In the genomic region with DNA sequence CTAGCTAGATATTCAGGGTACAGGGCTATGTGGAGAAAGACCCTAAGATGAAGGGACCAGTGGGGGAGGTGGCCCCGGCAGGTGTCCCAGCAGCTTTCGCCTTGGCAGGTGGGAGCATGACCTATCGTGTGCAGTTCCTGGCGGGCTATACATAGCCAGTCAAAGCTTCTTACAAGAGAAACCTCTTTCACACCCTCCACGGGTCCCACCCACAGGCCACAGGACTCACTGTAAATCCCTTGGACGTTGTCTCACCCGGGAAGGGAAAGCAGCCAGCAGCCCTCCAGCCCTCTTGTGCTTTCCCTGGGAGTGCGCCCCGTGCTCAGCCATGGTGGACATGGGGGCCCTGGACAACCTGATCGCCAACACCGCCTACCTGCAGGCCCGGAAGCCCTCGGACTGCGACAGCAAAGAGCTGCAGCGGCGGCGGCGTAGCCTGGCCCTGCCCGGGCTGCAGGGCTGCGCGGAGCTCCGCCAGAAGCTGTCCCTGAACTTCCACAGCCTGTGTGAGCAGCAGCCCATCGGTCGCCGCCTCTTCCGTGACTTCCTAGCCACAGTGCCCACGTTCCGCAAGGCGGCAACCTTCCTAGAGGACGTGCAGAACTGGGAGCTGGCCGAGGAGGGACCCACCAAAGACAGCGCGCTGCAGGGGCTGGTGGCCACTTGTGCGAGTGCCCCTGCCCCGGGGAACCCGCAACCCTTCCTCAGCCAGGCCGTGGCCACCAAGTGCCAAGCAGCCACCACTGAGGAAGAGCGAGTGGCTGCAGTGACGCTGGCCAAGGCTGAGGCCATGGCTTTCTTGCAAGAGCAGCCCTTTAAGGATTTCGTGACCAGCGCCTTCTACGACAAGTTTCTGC, we compare ENCODE assay signal across 16 cellular contexts. TPM values are rescaled to one million over a fixed set of nuclear protein-coding genes. Genes with fewer than 3 reads are reported as not detected.
DNase-seq lines count a peak whose midpoint lies in the region; ATAC-seq and TF ChIP-seq lines count a peak whose summit lies in the region.
"Had no signal": no experiment of that assay in that cellular context is flagged by ENCODE, and none has a peak within 500 bp of the region (broad histone marks: within the 10 kb centered on the region; RNA-seq: fewer than 3 reads in every experiment).

No MANE protein-coding gene starts in this region.

- H3K27ac Mint-ChIP-seq in neural progenitor cell: peak overlapping the region; percentile 39
- H3K27ac Mint-ChIP-seq in stimulated activated memory B cell treated with anti-CD40 and anti-IgM and Interleukin-4, amounts not matched to agents 10 μg/mL and 1 μg/mL and 100 μg/mL, for 72 hours: no peak overlapping the region
- H3K27ac Mint-ChIP-seq: CD4-positive, alpha-beta T cell had no signal

- H3K9ac ChIP-seq in neural progenitor cell: no peak overlapping the region

- peaks cover 9% of the 10 kb centered on the region for H3K4me1 Mint-ChIP-seq in neural progenitor cell
- no peaks in the 10 kb centered on the region for H3K4me1 Mint-ChIP-seq in stimulated activated memory B cell treated with anti-CD40 and anti-IgM and Interleukin-4, amounts not matched to agents 10 μg/mL and 1 μg/mL and 100 μg/mL, for 72 hours

- intact Hi-C loops in Panc1 (cut with micrococcal nuclease; ENCODE audit: unreplicated experiment): no loop called here

- H3K9me3 Mint-ChIP-seq in neural progenitor cell: peaks cover 4% of the 10 kb centered on the region
- peaks cover 3% of the 10 kb centered on the region for H3K9me3 Mint-ChIP-seq in stimulated activated memory B cell treated with anti-CD40 and anti-IgM and Interleukin-4, amounts not matched to agents 10 μg/mL and 1 μg/mL and 100 μg/mL, for 72 hours
- H3K9me3 Mint-ChIP-seq: CD4-positive, alpha-beta T cell had no signal

- H3K27ac ChIP-seq in Panc1 (ENCODE audit: low read length): no peak overlapping the region
- no peak overlapping the region for H3K27ac ChIP-seq in neural progenitor cell
- H3K27ac ChIP-seq: C4-2B, HL-60 had no signal

- H3K27me3 Mint-ChIP-seq in neural progenitor cell (ENCODE audit: insufficient read depth, low read depth): peaks cover 2% of the 10 kb centered on the region
- peaks cover 16% of the 10 kb centered on the region for H3K27me3 Mint-ChIP-seq in stimulated activated memory B cell treated with anti-CD40 and anti-IgM and Interleukin-4, amounts not matched to agents 10 μg/mL and 1 μg/mL and 100 μg/mL, for 72 hours
- H3K27me3 Mint-ChIP-seq: CD4-positive, alpha-beta T cell had no signal

- no TSS peak for BruUV-seq in Panc1 (replicated peaks; lab: Mats Ljungman, UMichigan)

- H3K4me2 ChIP-seq in neural progenitor cell: no peak overlapping the region

- CTCF ChIA-PET in Panc1 (lab: Charles Lee): no interaction called here

- no peaks in the 10 kb centered on the region for H3K79me2 ChIP-seq in neural progenitor cell (ENCODE audit: low read depth)

- DNase-seq in Panc1 (ENCODE audit: low read depth, low spot score) (no peak), neural progenitor cell (ENCODE audit: low spot score) (no peak), NCI-H146 (lab: John Stamatoyannopoulos, UW) (no peak)
- no peak for DNase-seq in effector CD8-positive, alpha-beta T cell (lab: John Stamatoyannopoulos, UW)
- DNase-seq: BE2C; Caco-2; CD4-positive, alpha-beta T cell had no signal

- H3K36me3 ChIP-seq in Panc1 (ENCODE audit: control insufficient read depth, insufficient read depth, low read length): no peaks in the 10 kb centered on the region
- no peaks in the 10 kb centered on the region for H3K36me3 ChIP-seq in neural progenitor cell
- H3K36me3 ChIP-seq: BE2C, HAP-1 had no signal

- H3K4me1 ChIP-seq in Panc1 (ENCODE audit: control insufficient read depth, insufficient read depth, low read length): no peaks in the 10 kb centered on the region
- H3K4me1 ChIP-seq in neural progenitor cell: no peaks in the 10 kb centered on the region
- H3K4me1 ChIP-seq: BE2C, Caco-2, HAP-1 had no signal

- peaks cover 2% of the 10 kb centered on the region for H3K36me3 Mint-ChIP-seq in neural progenitor cell
- no peaks in the 10 kb centered on the region for H3K36me3 Mint-ChIP-seq in stimulated activated memory B cell treated with anti-CD40 and anti-IgM and Interleukin-4, amounts not matched to agents 10 μg/mL and 1 μg/mL and 100 μg/mL, for 72 hours

- no peak overlapping the region for H2AFZ ChIP-seq in neural progenitor cell (replicated peaks)

- TF ChIP-seq CTCF in Panc1 (IDR thresholded peaks at IDR 0.05) (no peak), neural progenitor cell (IDR thresholded peaks at IDR 0.05) (no peak)

- H4K20me1 ChIP-seq in neural progenitor cell (ENCODE audit: low read depth): no peaks in the 10 kb centered on the region

- H3K4me3 ChIP-seq in Panc1 (ENCODE audit: low read depth in 2 of 2, low read length in 2 of 2) (no peak overlapping the region), neural progenitor cell (no peak overlapping the region)
- H3K4me3 ChIP-seq: HAP-1 had no signal

- POLR2A ChIA-PET in Panc1 (lab: Charles Lee): interaction anchor here (0.6 kb wide), 1 partner anchor 60 kb away, joined by 10 read pairs; no protein-coding TSS in a partner anchor

- H3K9me3 ChIP-seq in Panc1 (ENCODE audit: control insufficient read depth, insufficient read depth, low read depth, low read length) (no peaks in the 10 kb centered on the region), neural progenitor cell (ENCODE audit: low read depth) (no peaks in the 10 kb centered on the region)
- H3K9me3 ChIP-seq: BE2C, Caco-2, HAP-1 had no signal

- in situ Hi-C loops in Panc1 (cut with HindIII; ENCODE audit: low pct_unique_long_range_greater_than_20kb, low sequenced_read_pairs): no loop called here

- no peaks in the 10 kb centered on the region for H3K27me3 ChIP-seq in Panc1 (ENCODE audit: control insufficient read depth, insufficient read depth, low read length)
- no peaks in the 10 kb centered on the region for H3K27me3 ChIP-seq in neural progenitor cell
- H3K27me3 ChIP-seq: BE2C had no signal

- H3F3A ChIP-seq in neural progenitor cell (ENCODE audit: low read depth): no peaks in the 10 kb centered on the region

- ATAC-seq in Panc1 (peak; percentile 43; the same call in 1 of the 2 replicates), esophagus mucosa (peak; percentile 17), GM21423 (IDR thresholded peaks at IDR 0.05; ENCODE audit: unreplicated experiment) (no peak)
- ATAC-seq in stimulated activated memory B cell treated with anti-CD40 and anti-IgM and Interleukin-4, amounts not matched to agents 10 μg/mL and 1 μg/mL and 100 μg/mL, for 72 hours: peak; percentile 12

- no peak overlapping the region for H3K4me3 Mint-ChIP-seq in neural progenitor cell
- no peak overlapping the region for H3K4me3 Mint-ChIP-seq in stimulated activated memory B cell treated with anti-CD40 and anti-IgM and Interleukin-4, amounts not matched to agents 10 μg/mL and 1 μg/mL and 100 μg/mL, for 72 hours
- H3K4me3 Mint-ChIP-seq: CD4-positive, alpha-beta T cell had no signal

RNA-seq across cellular contexts. Expression of a gene that starts 15.0 kb away (rescaled TPM):
- total RNA-seq in Panc1 (2021; ENCODE audit: unreplicated experiment): 0.10 TPM
- polyA plus RNA-seq in Panc1 (2012; ENCODE audit: insufficient read length): not detected
- not detected for total RNA-seq in esophagus mucosa
- 0.03 TPM in 1 of 2 replicates, not detected in the other for total RNA-seq in neural progenitor cell (ENCODE audit: low replicate concordance)
- total RNA-seq: A172, Caco-2, H4, HT1080 had no signal

RNA-seq across cellular contexts. Expression of a gene that starts 40.1 kb away (rescaled TPM):
- total RNA-seq in Panc1 (2021; ENCODE audit: unreplicated experiment): 87.3 TPM
- polyA plus RNA-seq in Panc1 (2012; ENCODE audit: insufficient read length): 80.0 TPM
- total RNA-seq in esophagus mucosa: 88.6 TPM
- total RNA-seq in neural progenitor cell (ENCODE audit: low replicate concordance): 105 and 114 TPM in 2 replicates
